Comparison of ENCODE assay signal across 8 cellular contexts in genomic region chr16:17416461-17417221, GRCh38. TPM values are rescaled to one million over a fixed set of nuclear protein-coding genes. Genes with fewer than 3 reads are reported as not detected.
A peak's percentile ranks its signal among the peaks of the same experiment; 100 is the strongest.
DNase-seq lines count a peak whose midpoint lies in the region; ATAC-seq and TF ChIP-seq lines count a peak whose summit lies in the region.

No MANE protein-coding gene starts in this region.

- no peak overlapping the region for H3K4me2 ChIP-seq in mesendoderm (ENCODE audit: low read length)

- H4K8ac ChIP-seq in mesendoderm (ENCODE audit: low read depth, low read length), result no peak overlapping the region

- H4K5ac ChIP-seq in mesendoderm (ENCODE audit: low read length), result no peak overlapping the region

- intact Hi-C loops in body of pancreas (cut with DNase I), result loop anchor here (10.0 kb wide), 1 partner anchor 48 kb away; no protein-coding TSS in a partner anchor

- H3K4me3 ChIP-seq in body of pancreas, result no peak overlapping the region
- H3K4me3 ChIP-seq in mesendoderm (ENCODE audit: low read length), result no peak overlapping the region

- H2BK5ac ChIP-seq in mesendoderm (ENCODE audit: low read length), result no peak overlapping the region

- H2BK120ac ChIP-seq in mesendoderm (ENCODE audit: low read depth, low read length), result no peak overlapping the region

- H3K79me2 ChIP-seq in mesendoderm (ENCODE audit: control insufficient read depth, insufficient read depth, low read length), result no peaks in the 10 kb centered on the region

- TF ChIP-seq POLR2A in body of pancreas (IDR thresholded peaks at IDR 0.05), result no peak

- TF ChIP-seq CTCF in body of pancreas (IDR thresholded peaks at IDR 0.05), result peak in 4 of 7 experiments; percentile 12 to 25 (median 18)

- H3K79me1 ChIP-seq in mesendoderm (ENCODE audit: low read length), result peaks cover 14% of the 10 kb centered on the region

- H3K4me1 ChIP-seq in body of pancreas (peaks cover 20% of the 10 kb centered on the region), mesendoderm (ENCODE audit: control insufficient read depth, low read depth, low read length) (peaks cover 8% of the 10 kb centered on the region)

- H3K36me3 ChIP-seq in body of pancreas (replicated peaks in 1 of 2; ENCODE audit: insufficient read depth in 1 of 2, low read depth in 2 of 2), result no peaks in the 10 kb centered on the region
- H3K36me3 ChIP-seq in mesendoderm (ENCODE audit: control insufficient read depth, insufficient read depth, low read length), result no peaks in the 10 kb centered on the region

- H2AK5ac ChIP-seq in mesendoderm (ENCODE audit: low read length), result no peak overlapping the region

- H3K23ac ChIP-seq in mesendoderm (ENCODE audit: low read length), result no peak overlapping the region

- H3K27ac ChIP-seq in body of pancreas (peak overlapping the region in 3 of 4 donors; percentile 14 to 61 (median 48)), mesendoderm (ENCODE audit: low read depth, low read length) (no peak overlapping the region)

- no peak overlapping the region for H3K4ac ChIP-seq in mesendoderm (ENCODE audit: low read depth, low read length)

- WGBS in body of pancreas, 2 donors, result 27 to 34% methylated on average over 9 to 13 of the region's 13 CpGs
- WGBS in mesendoderm (ENCODE audit: extremely low coverage, insufficient coverage, low lambda C conversion rate), result no CpG with 5 or more reads among the region's 13 CpGs

- H3K18ac ChIP-seq in mesendoderm (ENCODE audit: low read length), result no peak overlapping the region

- DNase-seq in T-helper 2 cell (peak in 4 of 5 experiments; percentile 14 to 84 (median 30)), body of pancreas (peak; percentile 21 to 59 (median 28)), mesendoderm (peak; percentile 88), NCI-H1694 (lab: John Stamatoyannopoulos, UW) (no peak), DMS 273 treated with DMSO at 0.1 percent for 48 hours (lab: John Stamatoyannopoulos, UW) (no peak)
- DNase-seq in stimulated activated CD8-positive, alpha-beta memory T cell treated with anti-CD3 and anti-CD28 coated beads, Interleukin-4, amount 100 ng/mL, for 48 hours, result peak; percentile 62

- no peaks in the 10 kb centered on the region for H3K9me3 ChIP-seq in body of pancreas

- peak overlapping the region; percentile 58 for H3K56ac ChIP-seq in mesendoderm (ENCODE audit: low read length)

- no peak overlapping the region for H3K9ac ChIP-seq in mesendoderm (ENCODE audit: low read length)

- no peak overlapping the region for H2BK15ac ChIP-seq in mesendoderm (replicated peaks; ENCODE audit: low read depth)

- ATAC-seq in GM19025 (IDR thresholded peaks at IDR 0.05; ENCODE audit: low read depth, unreplicated experiment), result peak; percentile 98
- peak; percentile 95 for ATAC-seq in HG03066 (IDR thresholded peaks at IDR 0.05; ENCODE audit: low read depth, unreplicated experiment)
- peak; percentile 73 for ATAC-seq in body of pancreas

- H3K27me3 ChIP-seq in body of pancreas (no peaks in the 10 kb centered on the region), mesendoderm (ENCODE audit: insufficient read depth, low read length, poor library complexity) (no peaks in the 10 kb centered on the region)

RNA-seq across cellular contexts. Expression of gene XYLT1, which starts 54.1 kb away (rescaled TPM):
- total RNA-seq in body of pancreas, result 10 to 100 TPM in 1 of 2 donors, 1 to 10 TPM in 1; 6.0 to 15.2 TPM
- 7.2 TPM for polyA plus RNA-seq in mesendoderm (2013, experiment 1 of 2)
- 6.8 TPM for polyA plus RNA-seq in mesendoderm (2013, experiment 2 of 2)

Comparison
In these comparisons a context has a peak if more than half of its experiments do, and no peak if none do; other contexts are left out.
1. DNase-seq: peak in T-helper 2 cell (4 of 5), body of pancreas (4 of 4), mesendoderm (single experiment) and stimulated activated CD8-positive, alpha-beta memory T cell treated with anti-CD3 and anti-CD28 coated beads, Interleukin-4, amount 100 ng/mL, for 48 hours (single experiment); none in NCI-H1694 (single experiment) and DMS 273 treated with DMSO at 0.1 percent for 48 hours (single experiment).
2. Peak in every context shown above with its lines, with median percentiles within 50 percentile points of each other: ATAC-seq.